ENCODE assay signal across 8 cellular contexts in the genomic region with DNA sequence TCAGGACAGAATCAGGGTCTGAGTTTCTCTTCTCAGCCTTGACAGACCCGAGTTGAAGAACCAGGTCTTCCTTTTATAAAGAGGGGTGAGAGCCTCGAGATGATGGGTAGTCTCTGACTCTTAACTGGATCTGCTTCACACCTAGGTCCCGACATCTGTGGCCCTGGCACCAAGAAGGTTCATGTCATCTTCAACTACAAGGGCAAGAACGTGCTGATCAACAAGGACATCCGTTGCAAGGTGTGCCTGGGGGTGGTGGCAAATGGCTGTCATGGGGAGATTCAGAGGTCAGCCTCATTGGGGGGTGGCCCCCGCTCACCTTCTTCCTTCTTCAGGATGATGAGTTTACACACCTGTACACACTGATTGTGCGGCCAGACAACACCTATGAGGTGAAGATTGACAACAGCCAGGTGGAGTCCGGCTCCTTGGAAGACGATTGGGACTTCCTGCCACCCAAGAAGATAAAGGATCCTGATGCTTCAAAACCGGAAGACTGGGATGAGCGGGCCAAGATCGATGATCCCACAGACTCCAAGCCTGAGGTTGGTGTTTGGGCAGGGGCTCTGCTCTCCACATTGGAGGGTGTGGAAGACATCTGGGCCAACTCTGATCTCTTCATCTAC. TPM values are rescaled to one million over a fixed set of nuclear protein-coding genes. Genes with fewer than 3 reads are reported as not detected.
A peak's percentile ranks its signal among the peaks of the same experiment; 100 is the strongest.
DNase-seq lines count a peak whose midpoint lies in the region; ATAC-seq and TF ChIP-seq lines count a peak whose summit lies in the region.

No MANE protein-coding gene starts in this region.

- peak overlapping the region; percentile 96 for H3K27ac Mint-ChIP-seq in CD8-positive, alpha-beta T cell

- TF ChIP-seq CTCF in CD8-positive, alpha-beta T cell (IDR thresholded peaks at IDR 0.05), result no peak
- TF ChIP-seq CTCF in OCI-LY3 (IDR thresholded peaks at IDR 0.05; ENCODE audit: low read depth, low read length), result no peak

- H3K9me3 Mint-ChIP-seq in CD8-positive, alpha-beta T cell, result no peaks in the 10 kb centered on the region

- peaks cover 43% of the 10 kb centered on the region for H3K36me3 ChIP-seq in CD8-positive, alpha-beta T cell (ENCODE audit: insufficient read depth, low read length)
- peaks cover 55% of the 10 kb centered on the region for H3K36me3 ChIP-seq in OCI-LY3 (replicated peaks; ENCODE audit: low read depth, low read length)
- H3K36me3 ChIP-seq in endocrine pancreas (ENCODE audit: control insufficient read depth, insufficient read depth, low read length), result peaks cover 3% of the 10 kb centered on the region
- H3K36me3 ChIP-seq in neuronal stem cell (replicated peaks in 1 of 2; ENCODE audit: control insufficient read depth in 2 of 2, insufficient read depth in 2 of 2, low read length in 2 of 2), result peaks cover 42 to 60% of the 10 kb centered on the region in 2 donors

- intact Hi-C loops in CD8-positive, alpha-beta T cell (cut with DNase I, micrococcal nuclease), result loop anchor here (2.0 to 10.0 kb wide), 4 partner anchors 17 to 1975 kb away; partner anchors contain the start of genes GADD45GIP1 (in 1 of the 2), PRDX2 (in 1 of the 2), RNASEH2A (in 1 of the 2) and SMARCA4 (in 1 of the 2)

- no peak overlapping the region for H2BK120ac ChIP-seq in neuronal stem cell (ENCODE audit: low read depth, low read length)

- H4K91ac ChIP-seq in neuronal stem cell (ENCODE audit: low read depth, low read length, poor library complexity), result no peak overlapping the region

- H3K14ac ChIP-seq in neuronal stem cell (ENCODE audit: low read length), result no peak overlapping the region

- H2BK5ac ChIP-seq in neuronal stem cell (ENCODE audit: low read length), result no peak overlapping the region

- no peaks in the 10 kb centered on the region for H3K9me3 ChIP-seq in CD8-positive, alpha-beta T cell (ENCODE audit: low read length)
- H3K9me3 ChIP-seq in OCI-LY3 (ENCODE audit: insufficient read depth, low read length) (no peaks in the 10 kb centered on the region), endocrine pancreas (ENCODE audit: control insufficient read depth, low read length) (no peaks in the 10 kb centered on the region), neuronal stem cell (replicated peaks in 1 of 2; ENCODE audit: control insufficient read depth in 2 of 2, insufficient read depth in 1 of 2, low read depth in 1 of 2, low read length in 2 of 2) (no peaks in the 10 kb centered on the region)

- CTCF ChIA-PET in CD8-positive, alpha-beta T cell (lab: Charles Lee), result interaction anchor here (1.3 kb wide), 1 partner anchor 25 kb away, joined by 4 read pairs; no protein-coding TSS in a partner anchor

- no peaks in the 10 kb centered on the region for H3K27me3 ChIP-seq in CD8-positive, alpha-beta T cell (ENCODE audit: insufficient read depth, low read length)
- H3K27me3 ChIP-seq in OCI-LY3 (ENCODE audit: low read depth, low read length) (no peaks in the 10 kb centered on the region), endocrine pancreas (ENCODE audit: control insufficient read depth, insufficient read depth, low read length) (no peaks in the 10 kb centered on the region), neuronal stem cell (ENCODE audit: control insufficient read depth in 3 of 3, insufficient read depth in 3 of 3, low read depth in 1 of 3, low read length in 3 of 3) (no peaks in the 10 kb centered on the region)

- H3K9ac ChIP-seq in OCI-LY3 (ENCODE audit: low read length), result peak overlapping the region; percentile 100
- H3K9ac ChIP-seq in endocrine pancreas (ENCODE audit: control insufficient read depth, insufficient read depth, low read length), result peak overlapping the region; percentile 97
- H3K9ac ChIP-seq in neuronal stem cell (ENCODE audit: low read depth, low read length, poor library complexity), result peak overlapping the region; percentile 14

- no CpG with 5 or more reads among the region's 12 CpGs for WGBS in neuronal stem cell (ENCODE audit: extremely low coverage in 2 of 2, insufficient read length in 2 of 2, insufficient replicate concordance in 1 of 2), 2 donors

- H4K8ac ChIP-seq in neuronal stem cell (ENCODE audit: low read depth, low read length), result no peak overlapping the region

- H3K18ac ChIP-seq in neuronal stem cell (ENCODE audit: low read length), result no peak overlapping the region

- no peak overlapping the region for H2BK12ac ChIP-seq in neuronal stem cell (ENCODE audit: low read length)

- no peaks in the 10 kb centered on the region for H3K27me3 Mint-ChIP-seq in CD8-positive, alpha-beta T cell (ENCODE audit: low read depth)

- ATAC-seq in CD8-positive, alpha-beta T cell, result no peak
- no peak for ATAC-seq in activated CD4-positive, CD25-positive, alpha-beta regulatory T cell treated with anti-CD3 and anti-CD28 coated beads, Interleukin-2, amount 50 U/mL, for 24 hours
- ATAC-seq in HG03095 (IDR thresholded peaks at IDR 0.05; ENCODE audit: unreplicated experiment), result no peak

- H3K79me2 ChIP-seq in OCI-LY3 (ENCODE audit: low read length), result peaks cover 48% of the 10 kb centered on the region

- H3K27ac ChIP-seq in CD8-positive, alpha-beta T cell (ENCODE audit: low read depth, low read length), result no peak overlapping the region
- H3K27ac ChIP-seq in OCI-LY3 (ENCODE audit: low read length) (peak overlapping the region; percentile 88), neuronal stem cell (replicated peaks; ENCODE audit: low read length) (no peak overlapping the region)

- H2AK5ac ChIP-seq in neuronal stem cell (ENCODE audit: low read depth, low read length), result no peak overlapping the region

- H3K4ac ChIP-seq in neuronal stem cell (ENCODE audit: low read length), result no peak overlapping the region

- peaks cover 32% of the 10 kb centered on the region for H4K20me1 ChIP-seq in OCI-LY3 (ENCODE audit: insufficient read depth, low read length)

- peak overlapping the region; percentile 99 for H3K4me3 Mint-ChIP-seq in CD8-positive, alpha-beta T cell

- H3K4me2 ChIP-seq in OCI-LY3 (ENCODE audit: low read length) (peak overlapping the region; percentile 98), neuronal stem cell (ENCODE audit: insufficient read depth, low read length, poor library complexity, severe bottlenecking) (peak overlapping the region; percentile 32)

- H3K23ac ChIP-seq in neuronal stem cell (ENCODE audit: low read depth, low read length, poor library complexity), result no peak overlapping the region

- DNase-seq in CD8-positive, alpha-beta T cell, result no peak
- DNase-seq in neuronal stem cell (ENCODE audit: low spot score), result no peak
- no peak for DNase-seq in central memory CD4-positive, alpha-beta T cell
- no peak for DNase-seq in NCI-H2081 treated with DMSO at 0.1 percent for 48 hours (lab: John Stamatoyannopoulos, UW)

- peaks cover 59% of the 10 kb centered on the region for H3K4me1 Mint-ChIP-seq in CD8-positive, alpha-beta T cell (ENCODE audit: low read depth)

- peaks cover 44% of the 10 kb centered on the region for H3K4me1 ChIP-seq in CD8-positive, alpha-beta T cell (ENCODE audit: insufficient read depth, low read length)
- H3K4me1 ChIP-seq in OCI-LY3 (ENCODE audit: low read length) (peaks cover 70% of the 10 kb centered on the region), endocrine pancreas (ENCODE audit: control insufficient read depth, insufficient read depth, low read length) (no peaks in the 10 kb centered on the region), neuronal stem cell (ENCODE audit: control insufficient read depth in 2 of 2, insufficient read depth in 1 of 2, low read depth in 1 of 2, low read length in 2 of 2) (peaks cover 16 to 23% of the 10 kb centered on the region in 2 donors)

- H3K4me3 ChIP-seq in CD8-positive, alpha-beta T cell (ENCODE audit: low read depth, low read length), result peak overlapping the region; percentile 91
- H3K4me3 ChIP-seq in OCI-LY3 (ENCODE audit: low read length) (peak overlapping the region; percentile 96), endocrine pancreas (ENCODE audit: control insufficient read depth, insufficient read depth, low read length) (peak overlapping the region; percentile 84), neuronal stem cell (ENCODE audit: low read length in 2 of 2) (peak overlapping the region; percentile 51 to 69)

- peaks cover 11% of the 10 kb centered on the region for H3K79me1 ChIP-seq in neuronal stem cell (ENCODE audit: low read depth, low read length)

- H2AFZ ChIP-seq in OCI-LY3 (ENCODE audit: low read depth, low read length), result no peak overlapping the region
- H2AFZ ChIP-seq in neuronal stem cell (ENCODE audit: low read length), result no peak overlapping the region

- no peak overlapping the region for H2BK15ac ChIP-seq in neuronal stem cell (ENCODE audit: low read length)

- H3K36me3 Mint-ChIP-seq in CD8-positive, alpha-beta T cell, result peaks cover 63% of the 10 kb centered on the region

- POLR2A ChIA-PET in CD8-positive, alpha-beta T cell (lab: Charles Lee), result interaction anchor here (0.6 to 2.5 kb wide), 6 partner anchors 8 to 171 kb away, joined by 3 to 13 read pairs (median 4); partner anchors contain the start of gene GCDH

RNA-seq across cellular contexts. Expression of gene CALR, which starts 1.6 kb away (rescaled TPM):
- 100 to 1,000 TPM; 618 to 650 TPM for total RNA-seq in CD8-positive, alpha-beta T cell
- 336 TPM for polyA plus RNA-seq in neuronal stem cell (2013, experiment 1 of 2)
- 330 TPM for polyA plus RNA-seq in neuronal stem cell (2013, experiment 2 of 2)

RNA-seq across cellular contexts. Expression of gene RAD23A, which starts 5.6 kb away (rescaled TPM):
- total RNA-seq in CD8-positive, alpha-beta T cell, result 10 to 100 TPM; 86.3 to 90.8 TPM
- 115 TPM for polyA plus RNA-seq in neuronal stem cell (2013, experiment 1 of 2)
- polyA plus RNA-seq in neuronal stem cell (2013, experiment 2 of 2), result 115 TPM

RNA-seq across cellular contexts. Expression of gene FARSA, which starts 6.5 kb away (rescaled TPM):
- total RNA-seq in CD8-positive, alpha-beta T cell, result 10 to 100 TPM; 17.4 to 17.5 TPM
- 35.0 TPM for polyA plus RNA-seq in neuronal stem cell (2013, experiment 1 of 2)
- polyA plus RNA-seq in neuronal stem cell (2013, experiment 2 of 2), result 35.6 TPM

RNA-seq across cellular contexts. Expression of gene GADD45GIP1, which starts 17.0 kb away (rescaled TPM):
- 10 to 100 TPM; 13.2 to 14.4 TPM for total RNA-seq in CD8-positive, alpha-beta T cell
- 34.0 TPM for polyA plus RNA-seq in neuronal stem cell (2013, experiment 1 of 2)
- polyA plus RNA-seq in neuronal stem cell (2013, experiment 2 of 2), result 31.8 TPM

RNA-seq across cellular contexts. Expression of gene SYCE2, which starts 20.9 kb away (rescaled TPM):
- total RNA-seq in CD8-positive, alpha-beta T cell, result 1 to 10 TPM; 2.4 to 2.9 TPM
- 2.8 TPM for polyA plus RNA-seq in neuronal stem cell (2013, experiment 1 of 2)
- 3.0 TPM for polyA plus RNA-seq in neuronal stem cell (2013, experiment 2 of 2)

Comparison
In these comparisons a context has a peak if more than half of its experiments do, and no peak if none do; other contexts are left out.
1. H3K9ac ChIP-seq: peak in every context shown above with its lines; median percentile 100 in OCI-LY3; 97 in endocrine pancreas; 14 in neuronal stem cell.